9 cellular contexts compared by ENCODE assay signal in the genomic region with DNA sequence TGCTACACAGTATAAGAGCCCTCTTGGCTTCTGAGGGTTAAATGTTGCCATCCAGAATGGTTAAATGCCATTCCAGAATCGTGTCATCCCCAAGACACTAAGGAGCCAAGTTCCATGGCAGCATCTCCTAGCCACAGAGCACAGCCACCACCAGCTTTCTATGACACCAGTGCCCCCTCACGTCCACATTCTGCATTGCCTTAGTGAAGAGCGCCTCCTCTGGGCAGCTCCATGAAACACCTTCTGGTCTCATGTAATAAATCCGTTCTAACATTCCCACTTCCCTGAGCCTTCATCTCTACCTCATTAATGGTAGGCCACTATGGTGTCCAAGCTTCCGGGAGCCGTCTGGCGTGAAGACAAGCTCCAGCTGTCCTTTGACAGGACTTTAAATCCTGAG. TPM values are rescaled to one million over a fixed set of nuclear protein-coding genes. Genes with fewer than 3 reads are reported as not detected.
A peak's percentile ranks its signal among the peaks of the same experiment; 100 is the strongest.
DNase-seq lines count a peak whose midpoint lies in the region; ATAC-seq, FAIRE-seq and TF ChIP-seq lines count a peak whose summit lies in the region.
"Had no signal": no experiment of that assay in that cellular context is flagged by ENCODE, and none has a peak within 500 bp of the region (broad histone marks: within the 10 kb centered on the region; RNA-seq: fewer than 3 reads in every experiment).

No MANE protein-coding gene starts in this region.

- no peaks in the 10 kb centered on the region for H3K9me3 ChIP-seq in HEK293 (ENCODE audit: control insufficient read depth, insufficient read depth, low read depth, low read length)
- no peaks in the 10 kb centered on the region for H3K9me3 ChIP-seq in thyroid gland
- H3K9me3 ChIP-seq in aorta (ENCODE audit: control insufficient read depth, low read length), result no peaks in the 10 kb centered on the region

- H3K4me3 ChIP-seq in HEK293 (ENCODE audit: low read depth, low read length) (no peak overlapping the region), bronchial epithelial cell (ENCODE audit: low read depth, low read length) (no peak overlapping the region), thyroid gland (replicated peaks in 1 of 3) (no peak overlapping the region), aorta (ENCODE audit: low read length in 2 of 2) (no peak overlapping the region)
- H3K4me3 ChIP-seq: skin epidermis had no signal

- peaks cover under 1 to 14% of the 10 kb centered on the region in 2 experiments; a peak in 2 of 3 replicates for H3K36me3 ChIP-seq in HEK293 (ENCODE audit: control insufficient read depth in 2 of 2, insufficient read depth in 1 of 2, low read length in 2 of 2)
- H3K36me3 ChIP-seq in bronchial epithelial cell (ENCODE audit: control insufficient read depth, insufficient read depth, low read length), result peaks cover 7% of the 10 kb centered on the region
- no peaks in the 10 kb centered on the region for H3K36me3 ChIP-seq in thyroid gland
- H3K36me3 ChIP-seq in aorta (ENCODE audit: control insufficient read depth in 1 of 2, insufficient read depth in 2 of 2, low read length in 1 of 2), result no peaks in the 10 kb centered on the region

- intact Hi-C loops in thyroid gland (cut with DNase I) (no loop called here), aorta (cut with DNase I) (no loop called here)

- H3K27me3 ChIP-seq in bronchial epithelial cell (ENCODE audit: control insufficient read depth, insufficient read depth, low read length), result no peaks in the 10 kb centered on the region
- no peaks in the 10 kb centered on the region for H3K27me3 ChIP-seq in thyroid gland
- no peaks in the 10 kb centered on the region for H3K27me3 ChIP-seq in aorta (ENCODE audit: control insufficient read depth in 1 of 2, insufficient read depth in 2 of 2, low read length in 1 of 2)

- DNase-seq in DMS53 treated with DMSO at 0.1 percent for 48 hours (lab: John Stamatoyannopoulos, UW; ENCODE audit: unreplicated experiment) (peak; percentile 11), SK-MEL-5 (ENCODE audit: low read depth, low spot score) (peak; percentile 77), bronchial epithelial cell (ENCODE audit: low read depth) (peak; percentile 30), left kidney (ENCODE audit: low read depth, low spot score) (peak; percentile 90), thyroid gland (peak; percentile 12 to 15), aorta (no peak)

- no peak for ATAC-seq in HG03442 (IDR thresholded peaks at IDR 0.05; ENCODE audit: unreplicated experiment)
- no peak for ATAC-seq in aorta (ENCODE audit: low FRiP score)

- POLR2A ChIA-PET in HEK293 (lab: Yijun Ruan, JAX), result interaction anchor here (0.5 to 1.2 kb wide), 3 partner anchors 31 to 132 kb away, joined by 3 to 5 read pairs (median 3); a partner anchor contains a TSS

- CTCF ChIA-PET in HEK293 (lab: Yijun Ruan, JAX), result interaction anchor here (0.5 to 1.6 kb wide), 12 partner anchors 10 to 193 kb away, joined by 3 to 6 read pairs (median 3); a partner anchor contains a TSS

- FAIRE-seq in bronchial epithelial cell (lab: Jason Lieb, UNC), result no peak

- H3K4me1 ChIP-seq in HEK293 (ENCODE audit: control insufficient read depth, insufficient read depth, low read length), result no peaks in the 10 kb centered on the region
- no peaks in the 10 kb centered on the region for H3K4me1 ChIP-seq in thyroid gland
- no peaks in the 10 kb centered on the region for H3K4me1 ChIP-seq in aorta (ENCODE audit: control insufficient read depth in 1 of 2, insufficient read depth in 2 of 2, low read length in 2 of 2)

- no peak for TF ChIP-seq POLR2A in thyroid gland (IDR thresholded peaks at IDR 0.05)

- in situ Hi-C loops in SK-MEL-5 (cut with HindIII; ENCODE audit: low pct_unique_long_range_greater_than_20kb, low sequenced_read_pairs), result no loop called here

- H3K27ac ChIP-seq in HEK293 (ENCODE audit: extremely low read depth, low read depth, low read length) (no peak overlapping the region), thyroid gland (no peak overlapping the region), aorta (ENCODE audit: low read depth in 1 of 2, low read length in 2 of 2) (no peak overlapping the region)
- H3K27ac ChIP-seq: skin epidermis had no signal

- TF ChIP-seq CTCF in HEK293 (tag by site-specific recombination; IDR thresholded peaks at IDR 0.05) (peak; percentile 91), bronchial epithelial cell (IDR thresholded peaks at IDR 0.05; ENCODE audit: insufficient read depth, low read length, severe bottlenecking) (peak; percentile 85), thyroid gland (IDR thresholded peaks at IDR 0.05) (peak in 3 of 6 experiments; percentile 43 to 48 (median 44))

- WGBS in thyroid gland, 2 donors, result 47 to 51% methylated on average over 7 of the region's 7 CpGs
- 46 to 48% methylated on average over 7 of the region's 7 CpGs for WGBS in aorta, 2 donors

TF ChIP-seq in HEK293, 187 proteins besides CTCF, POLR2A, EP300 and RAD21 (continues in another document):
- TF ChIP-seq ZNF776 (tag by site-specific recombination; IDR thresholded peaks at IDR 0.05; ENCODE audit: borderline replicate concordance) (no peak), ZNF654 (tag by site-specific recombination; IDR thresholded peaks at IDR 0.05; ENCODE audit: low read depth) (peak; percentile 79), ZNF561 (tag by site-specific recombination; IDR thresholded peaks at IDR 0.05; ENCODE audit: borderline replicate concordance) (0 out of 2 replicates have a peak, but pooled peaks have one; percentile 46), ZNF777 (tag by site-specific recombination; IDR thresholded peaks at IDR 0.05; ENCODE audit: borderline replicate concordance) (no peak), ZNF2 (tag by site-specific recombination; IDR thresholded peaks at IDR 0.05) (0 out of 2 replicates have a peak, but pooled peaks have one; percentile 55), REPIN1 (tag by site-specific recombination; IDR thresholded peaks at IDR 0.05; ENCODE audit: low read depth) (0 out of 2 replicates have a peak, but pooled peaks have one; percentile 44), ZSCAN23 (tag by site-specific recombination; IDR thresholded peaks at IDR 0.05) (no peak)
- TF ChIP-seq, protein P1, sequence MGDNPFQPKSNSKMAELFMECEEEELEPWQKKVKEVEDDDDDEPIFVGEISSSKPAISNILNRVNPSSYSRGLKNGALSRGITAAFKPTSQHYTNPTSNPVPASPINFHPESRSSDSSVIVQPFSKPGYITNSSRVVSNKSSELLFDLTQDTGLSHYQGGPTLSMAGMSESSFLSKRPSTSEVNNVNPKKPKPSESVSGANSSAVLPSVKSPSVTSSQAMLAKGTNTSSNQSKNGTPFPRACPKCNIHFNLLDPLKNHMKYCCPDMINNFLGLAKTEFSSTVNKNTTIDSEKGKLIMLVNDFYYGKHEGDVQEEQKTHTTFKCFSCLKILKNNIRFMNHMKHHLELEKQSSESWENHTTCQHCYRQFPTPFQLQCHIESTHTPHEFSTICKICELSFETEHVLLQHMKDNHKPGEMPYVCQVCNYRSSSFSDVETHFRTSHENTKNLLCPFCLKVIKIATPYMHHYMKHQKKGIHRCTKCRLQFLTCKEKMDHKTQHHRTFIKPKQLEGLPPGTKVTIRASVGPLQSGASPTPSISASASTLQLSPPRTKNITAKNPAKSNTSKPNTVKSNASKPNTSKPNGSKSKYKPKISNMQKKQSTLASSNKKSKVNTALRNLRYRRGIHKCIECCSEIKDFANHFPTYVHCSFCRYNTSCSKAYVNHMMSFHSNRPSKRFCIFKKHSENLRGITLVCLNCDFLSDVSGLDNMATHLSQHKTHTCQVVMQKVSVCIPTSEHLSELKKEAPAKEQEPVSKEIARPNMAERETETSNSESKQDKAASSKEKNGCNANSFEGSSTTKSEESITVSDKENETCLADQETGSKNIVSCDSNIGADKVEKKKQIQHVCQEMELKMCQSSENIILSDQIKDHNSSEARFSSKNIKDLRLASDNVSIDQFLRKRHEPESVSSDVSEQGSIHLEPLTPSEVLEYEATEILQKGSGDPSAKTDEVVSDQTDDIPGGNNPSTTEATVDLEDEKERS (tag by site-specific recombination; IDR thresholded peaks at IDR 0.05), result no peak
- TF ChIP-seq, protein P2, sequence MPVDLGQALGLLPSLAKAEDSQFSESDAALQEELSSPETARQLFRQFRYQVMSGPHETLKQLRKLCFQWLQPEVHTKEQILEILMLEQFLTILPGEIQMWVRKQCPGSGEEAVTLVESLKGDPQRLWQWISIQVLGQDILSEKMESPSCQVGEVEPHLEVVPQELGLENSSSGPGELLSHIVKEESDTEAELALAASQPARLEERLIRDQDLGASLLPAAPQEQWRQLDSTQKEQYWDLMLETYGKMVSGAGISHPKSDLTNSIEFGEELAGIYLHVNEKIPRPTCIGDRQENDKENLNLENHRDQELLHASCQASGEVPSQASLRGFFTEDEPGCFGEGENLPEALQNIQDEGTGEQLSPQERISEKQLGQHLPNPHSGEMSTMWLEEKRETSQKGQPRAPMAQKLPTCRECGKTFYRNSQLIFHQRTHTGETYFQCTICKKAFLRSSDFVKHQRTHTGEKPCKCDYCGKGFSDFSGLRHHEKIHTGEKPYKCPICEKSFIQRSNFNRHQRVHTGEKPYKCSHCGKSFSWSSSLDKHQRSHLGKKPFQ (tag by site-specific recombination; IDR thresholded peaks at IDR 0.05), result no peak

RNA-seq across cellular contexts. Expression of a gene that starts 12.4 kb away (rescaled TPM):
- total RNA-seq in SK-MEL-5 (2014; rRNA removed; shearing (Covaris generic)), result not detected in 2 replicates
- 0.75 TPM in 1 of 2 replicates, not detected in the other for polyA plus RNA-seq in SK-MEL-5 (2015; cell fraction: cytosol; rRNA removed)
- not detected in 2 replicates for polyA plus RNA-seq in SK-MEL-5 (2015; cell fraction: nucleus; rRNA removed)
- total RNA-seq in bronchial epithelial cell (not detected in 2 replicates), thyroid gland (under 1 TPM in 1 of 4 donors, not detected in 3; 0.67 TPM), aorta (not detected)
- not detected for polyA plus RNA-seq in aorta

RNA-seq across cellular contexts. Expression of a gene that starts 30.4 kb away (rescaled TPM):
- 621 and 714 TPM in 2 replicates for total RNA-seq in SK-MEL-5 (2014; rRNA removed; shearing (Covaris generic))
- polyA plus RNA-seq in SK-MEL-5 (2015; cell fraction: cytosol; rRNA removed), result 366 and 459 TPM in 2 replicates
- 74.4 and 90.7 TPM in 2 replicates for polyA plus RNA-seq in SK-MEL-5 (2015; cell fraction: nucleus; rRNA removed)
- total RNA-seq in bronchial epithelial cell, result 925 and 1,015 TPM in 2 replicates
- total RNA-seq in thyroid gland, result 100 to 1,000 TPM; 561 to 949 (median 856) TPM
- 100 to 1,000 TPM; 511 to 514 TPM for total RNA-seq in aorta
- polyA plus RNA-seq in aorta, result 100 to 1,000 TPM; 143 to 182 TPM

RNA-seq across cellular contexts. Expression of a gene that starts 44.9 kb away (rescaled TPM):
- 249 and 270 TPM in 2 replicates for total RNA-seq in SK-MEL-5 (2014; rRNA removed; shearing (Covaris generic))
- 260 and 269 TPM in 2 replicates for polyA plus RNA-seq in SK-MEL-5 (2015; cell fraction: cytosol; rRNA removed)
- polyA plus RNA-seq in SK-MEL-5 (2015; cell fraction: nucleus; rRNA removed), result 2,127 and 2,913 TPM in 2 replicates
- total RNA-seq in bronchial epithelial cell, result 657 and 766 TPM in 2 replicates
- total RNA-seq in thyroid gland, result 100 to 1,000 TPM; 459 to 991 (median 620) TPM
- total RNA-seq in aorta, result 100 to 1,000 TPM; 523 to 680 TPM
- 100 to 1,000 TPM; 141 to 285 TPM for polyA plus RNA-seq in aorta

Comparison
In these comparisons a context has a peak if more than half of its experiments do, and no peak if none do; other contexts are left out.
1. DNase-seq: peak in DMS53 treated with DMSO at 0.1 percent for 48 hours (single experiment), SK-MEL-5 (single experiment), bronchial epithelial cell (single experiment), left kidney (single experiment) and thyroid gland (2 of 2); none in aorta (0 of 2).